In genomic region chr15:32652178-32652577, GRCh38 we compare ENCODE assay signal across 1 cellular context.
TF ChIP-seq lines count a peak whose summit lies in the region.

No MANE protein-coding gene starts in this region.

TF ChIP-seq in GM12878, 131 proteins besides CTCF, POLR2A, EP300 and RAD21:
- TF ChIP-seq CEBPZ (IDR thresholded peaks at IDR 0.05; ENCODE audit: low read depth, low read length) (no peak), SREBF1 (IDR thresholded peaks at IDR 0.05; ENCODE audit: low read length) (no peak), E2F4 (IDR thresholded peaks at IDR 0.05; ENCODE audit: low read depth, low read length) (no peak), ZBTB33 (IDR thresholded peaks at IDR 0.05) (no peak), CHD1 (IDR thresholded peaks at IDR 0.05; ENCODE audit: low read depth, low read length) (no peak), WRNIP1 (IDR thresholded peaks at IDR 0.05; ENCODE audit: borderline replicate concordance, low read depth, low read length) (no peak), SMAD1 (IDR thresholded peaks at IDR 0.05; ENCODE audit: low read depth, partially characterized antibody) (no peak), IRF5 (IDR thresholded peaks at IDR 0.05; ENCODE audit: borderline replicate concordance) (no peak), RB1 (IDR thresholded peaks at IDR 0.05; ENCODE audit: borderline replicate concordance) (no peak), ATF3 (IDR thresholded peaks at IDR 0.05; ENCODE audit: borderline replicate concordance, extremely low read depth, low read depth, low read length) (no peak), ATF7 (IDR thresholded peaks at IDR 0.05; ENCODE audit: low read depth) (no peak), SMC3 (IDR thresholded peaks at IDR 0.05; ENCODE audit: borderline replicate concordance, low read length) (no peak), TCF3 (IDR thresholded peaks at IDR 0.05; ENCODE audit: borderline replicate concordance, insufficient read depth, low read depth, low read length) (no peak), MTA3 (IDR thresholded peaks at IDR 0.05; ENCODE audit: borderline replicate concordance, low read length) (no peak), PML (IDR thresholded peaks at IDR 0.05; ENCODE audit: low read length) (no peak), ETV6 (conservative IDR thresholded peaks at IDR 0.05 in 1 of 2, IDR thresholded peaks at IDR 0.05 in 1 of 2; ENCODE audit: borderline replicate concordance in 1 of 2, low read depth in 1 of 2) (no peak), CEBPB (IDR thresholded peaks at IDR 0.05; ENCODE audit: borderline replicate concordance in 1 of 2, low read depth in 2 of 2, low read length in 2 of 2) (no peak), IRF4 (IDR thresholded peaks at IDR 0.05; ENCODE audit: low read depth, low read length) (no peak)
